Comparison of ENCODE assay signal across 25 cellular contexts in the genomic region with DNA sequence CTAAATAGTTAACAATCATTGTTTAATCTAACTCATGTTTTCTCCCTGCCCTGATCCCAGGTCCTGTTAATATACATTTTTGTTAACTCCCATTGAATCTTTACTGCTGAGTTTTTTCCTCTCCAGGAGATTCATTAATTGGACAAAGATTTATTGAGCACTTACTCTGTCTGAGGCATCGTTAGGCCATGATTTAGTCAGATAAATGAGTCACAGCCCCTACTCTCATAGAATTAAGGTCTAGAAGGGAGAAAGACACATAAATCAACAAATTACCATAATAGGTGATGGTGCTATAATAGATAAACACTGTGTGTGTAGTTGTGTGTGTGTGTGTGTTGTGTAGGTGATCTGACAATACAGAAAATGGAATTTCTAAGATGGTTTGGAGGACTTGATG.
"Had no signal": no experiment of that assay in that cellular context is flagged by ENCODE, and none has a peak within 500 bp of the region (broad histone marks: within the 10 kb centered on the region; RNA-seq: fewer than 3 reads in every experiment).

No MANE protein-coding gene starts in this region.

- DNase-seq: effector CD8-positive, alpha-beta T cell; endodermal cell; foreskin melanocyte; glutamatergic neuron; heart right ventricle; hippocampal formation; left cardiac atrium; left lung; mesenchymal stem cell; mucosa of descending colon; naive B cell; right lobe of liver; small intestine; stimulated activated CD4-positive, alpha-beta T cell treated with anti-CD3 and anti-CD28 coated beads, Interleukin-15, amount 100 ng/mL, for 24 hours; stimulated activated CD4-positive, alpha-beta T cell treated with anti-CD3 and anti-CD28 coated beads, Interleukin-2, amount 100 ng/mL, for 48 hours; stimulated activated naive B cell treated with anti-CD40 and anti-IgM and Interleukin-4, amounts not matched to agents 10 μg/mL and 1 μg/mL and 100 μg/mL, for 72 hours; transverse colon; upper lobe of right lung; uterus had no signal

- H3K9me3 ChIP-seq: mucosa of descending colon, right lobe of liver, suprapubic skin, transverse colon, upper lobe of right lung, uterus had no signal

- H3K4me3 ChIP-seq: heart right ventricle, left lung, mucosa of descending colon, neural progenitor cell, right lobe of liver, suprapubic skin, transverse colon, upper lobe of right lung, uterus had no signal

- H3K27me3 ChIP-seq: heart right ventricle, left lung, neural progenitor cell, right lobe of liver, suprapubic skin, transverse colon, upper lobe of right lung, uterus had no signal

- H2AFZ ChIP-seq: neural progenitor cell, parathyroid adenoma had no signal

- H3K79me2 ChIP-seq: parathyroid adenoma had no signal

- H3K4me1 ChIP-seq: heart right ventricle, left lung, neural progenitor cell, parathyroid adenoma, right lobe of liver, suprapubic skin, transverse colon, upper lobe of right lung, uterus had no signal

- ATAC-seq: esophagus mucosa; heart right ventricle; left cardiac atrium; left lung; mucosa of descending colon; natural killer cell treated with Interleukin-12 subunit alpha and Interleukin-12 subunit beta and Interleukin-15 and Interleukin-18, amount 100 ng/mL, for 72 hours; right lobe of liver; stimulated activated naive B cell treated with anti-CD40 and anti-IgM and Interleukin-4, amounts not matched to agents 10 μg/mL and 1 μg/mL and 100 μg/mL, for 72 hours; upper lobe of right lung had no signal

- H3K4me2 ChIP-seq: neural progenitor cell had no signal

- H3K9ac ChIP-seq: neural progenitor cell, parathyroid adenoma had no signal

- H3K36me3 ChIP-seq: heart right ventricle, left lung, right lobe of liver, suprapubic skin, transverse colon, upper lobe of right lung, uterus had no signal

- H3K27ac ChIP-seq: epithelial cell of prostate, heart right ventricle, left lung, neural progenitor cell, parathyroid adenoma, right lobe of liver, suprapubic skin, transverse colon, upper lobe of right lung, uterus had no signal
